ENCODE assay signal across 16 cellular contexts in the genomic region with DNA sequence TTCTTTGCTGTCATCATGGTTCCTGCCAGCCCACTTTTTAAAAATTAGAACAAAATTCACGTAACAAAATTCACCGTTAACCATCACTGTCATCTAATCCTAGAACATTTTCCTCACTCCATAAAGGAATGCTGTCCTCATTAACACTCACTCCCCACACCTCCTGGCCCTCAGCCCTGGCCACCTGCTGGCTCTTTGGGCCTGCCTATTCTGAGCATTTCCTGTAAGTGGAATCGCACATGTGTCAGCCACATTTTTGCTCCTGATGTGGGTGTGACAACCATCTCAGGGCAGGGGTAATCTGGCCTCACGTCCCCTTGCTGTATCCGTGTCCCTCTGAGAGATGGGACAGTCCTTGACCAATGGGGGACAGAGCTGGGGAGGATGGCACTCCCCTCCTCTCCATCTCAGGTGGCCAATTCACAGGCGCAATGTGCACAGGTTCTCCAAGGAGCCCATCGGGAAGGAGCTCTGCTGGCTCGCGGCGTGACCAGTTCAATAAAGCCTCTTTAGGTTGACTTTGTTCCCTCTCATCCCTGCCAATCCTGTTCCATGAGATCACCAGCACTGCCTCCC.
"Had no signal": no experiment of that assay in that cellular context is flagged by ENCODE, and none has a peak within 500 bp of the region (broad histone marks: within the 10 kb centered on the region; RNA-seq: fewer than 3 reads in every experiment).

No MANE protein-coding gene starts in this region.

- H3K9me3 ChIP-seq: esophagus muscularis mucosa, neutrophil, right lobe of liver had no signal

- H3K4me3 Mint-ChIP-seq: activated CD4-positive, alpha-beta T cell treated with anti-CD3 and anti-CD28 coated beads for 36 hours; brain had no signal

- H3K4me1 Mint-ChIP-seq: activated CD4-positive, alpha-beta T cell treated with anti-CD3 and anti-CD28 coated beads for 36 hours; brain had no signal

- H3K4me1 ChIP-seq: right lobe of liver had no signal

- H3K27ac Mint-ChIP-seq: activated CD4-positive, alpha-beta T cell treated with anti-CD3 and anti-CD28 coated beads for 36 hours; activated naive CD4-positive, alpha-beta T cell treated with anti-CD3 and anti-CD28 coated beads, Interleukin-2, amount 50 U/mL, for 72 hours; activated T-helper 2 cell treated with anti-CD3 and anti-CD28 coated beads, Interferon-gamma antibody, Interleukin-2, Interleukin-4, amounts not matched to agents 10 μg/mL and 5 μg/mL and 100 μg/mL, durations not matched to agents 14 hours and 24 hours and 36 hours; brain had no signal

- H3K4me3 ChIP-seq: dorsolateral prefrontal cortex, esophagus muscularis mucosa, right lobe of liver had no signal

- ATAC-seq: activated CD4-positive, alpha-beta T cell treated with anti-CD3 and anti-CD28 coated beads for 36 hours; activated naive CD4-positive, alpha-beta T cell treated with anti-CD3 and anti-CD28 coated beads, Interleukin-2, amount 50 U/mL, for 72 hours had no signal

- H3K9me3 Mint-ChIP-seq: activated T-helper 2 cell treated with anti-CD3 and anti-CD28 coated beads, Interferon-gamma antibody, Interleukin-2, Interleukin-4, amounts not matched to agents 10 μg/mL and 5 μg/mL and 100 μg/mL, durations not matched to agents 14 hours and 24 hours and 36 hours; brain had no signal

- DNase-seq: activated CD4-positive, alpha-beta T cell treated with anti-CD3 and anti-CD28 coated beads for 36 hours; activated CD8-positive, alpha-beta memory T cell treated with anti-CD3 and anti-CD28 coated beads for 24 hours; amygdala; dorsolateral prefrontal cortex; foreskin fibroblast; mesenchymal stem cell; stimulated activated naive CD4-positive, alpha-beta T cell treated with Interleukin-2 at 50 U/mL for 16 hours; T1000; trophoblast cell had no signal

- H3K27ac ChIP-seq: dorsolateral prefrontal cortex, esophagus muscularis mucosa, neutrophil, right lobe of liver, VCaP had no signal

- H3K27me3 ChIP-seq: esophagus muscularis mucosa, neutrophil, right lobe of liver had no signal

- H3K36me3 Mint-ChIP-seq: activated naive CD4-positive, alpha-beta T cell treated with anti-CD3 and anti-CD28 coated beads, Interleukin-2, amount 50 U/mL, for 72 hours; brain had no signal

- H3K27me3 Mint-ChIP-seq: activated CD4-positive, alpha-beta T cell treated with anti-CD3 and anti-CD28 coated beads for 36 hours; brain had no signal

- H3K36me3 ChIP-seq: esophagus muscularis mucosa, neutrophil, right lobe of liver had no signal
